Comparison of ENCODE assay signal across 11 cellular contexts in the genomic region with DNA sequence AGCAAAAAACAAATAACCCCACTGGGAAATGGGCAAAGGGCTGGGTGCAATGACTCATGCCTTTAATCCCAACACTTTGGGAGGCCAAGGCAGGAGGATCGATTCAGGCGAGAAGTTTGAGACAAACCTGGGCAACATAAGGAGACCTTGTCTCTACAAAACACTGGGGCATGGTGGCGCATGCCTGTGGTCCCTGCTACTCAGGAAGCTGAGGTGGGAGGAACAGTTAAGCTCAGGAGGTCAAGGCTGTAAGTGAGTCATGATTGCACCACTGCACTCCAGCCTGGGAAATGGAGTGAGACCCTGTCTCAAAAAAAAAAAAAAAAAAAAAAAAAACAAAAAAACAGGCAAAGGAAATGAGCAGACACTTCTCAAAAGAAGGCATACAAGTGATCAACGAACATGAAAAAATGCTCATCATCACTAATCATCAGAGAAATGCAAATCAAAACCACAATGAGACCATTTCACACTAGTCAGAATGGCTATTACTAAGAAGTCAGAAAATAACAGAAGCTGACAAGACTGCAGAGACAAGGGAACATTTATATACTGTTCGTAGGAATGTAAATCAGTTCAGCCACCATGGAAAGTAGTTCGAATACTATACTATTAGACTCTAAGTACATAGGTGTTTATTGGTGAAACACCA. TPM values are rescaled to one million over a fixed set of nuclear protein-coding genes. Genes with fewer than 3 reads are reported as not detected.
DNase-seq lines count a peak whose midpoint lies in the region; ATAC-seq and TF ChIP-seq lines count a peak whose summit lies in the region.
"Had no signal": no experiment of that assay in that cellular context is flagged by ENCODE, and none has a peak within 500 bp of the region (broad histone marks: within the 10 kb centered on the region; RNA-seq: fewer than 3 reads in every experiment).

No MANE protein-coding gene starts in this region.

- no peak overlapping the region for H3K27ac Mint-ChIP-seq in naive thymus-derived CD8-positive, alpha-beta T cell
- H3K27ac Mint-ChIP-seq in GM23338 (no peak overlapping the region), nephron progenitor cell (no peak overlapping the region)
- H3K27ac Mint-ChIP-seq: T-helper 17 cell had no signal

- in situ Hi-C loops in GM23248 (cut with MboI), result no loop called here
- in situ Hi-C loops in KBM-7 (cut with MboI; ENCODE audit: low pct_unique_long_range_greater_than_20kb, low sequenced_read_pairs), result no loop called here

- POLR2A ChIA-PET in naive thymus-derived CD8-positive, alpha-beta T cell (lab: Charles Lee), result no interaction called here

- H3K36me3 ChIP-seq in GM23248 (ENCODE audit: low read depth) (no peaks in the 10 kb centered on the region), GM23338 (ENCODE audit: insufficient read depth) (no peaks in the 10 kb centered on the region)
- H3K36me3 ChIP-seq: cardiac muscle cell had no signal

- DNase-seq in GM23248, result peak; percentile 23
- peak; percentile 40 for DNase-seq in KBM-7
- DNase-seq in fibroblast of mammary gland (ENCODE audit: low read depth), result peak; percentile 66
- no peak for DNase-seq in naive thymus-derived CD8-positive, alpha-beta T cell
- no peak for DNase-seq in GM23338 (ENCODE audit: low spot score)
- DNase-seq in nephron progenitor cell, result no peak
- DNase-seq in GM19238 (ENCODE audit: insufficient read length, low spot score), result no peak
- DNase-seq: Karpas-422, T-helper 17 cell had no signal

- H3K9me3 ChIP-seq in GM23248 (ENCODE audit: low read depth), result no peaks in the 10 kb centered on the region

- H3K9me2 ChIP-seq in GM23248 (ENCODE audit: insufficient read depth), result no peaks in the 10 kb centered on the region
- H3K9me2 ChIP-seq in GM23338 (ENCODE audit: insufficient read depth), result no peaks in the 10 kb centered on the region

- H3K9ac ChIP-seq in GM23248, result no peak overlapping the region

- H3F3A ChIP-seq in GM23248 (ENCODE audit: insufficient read depth), result no peaks in the 10 kb centered on the region
- H3F3A ChIP-seq in GM23338 (replicated peaks; ENCODE audit: low read depth), result no peaks in the 10 kb centered on the region

- H2AFZ ChIP-seq in GM23248 (no peak overlapping the region), GM23338 (no peak overlapping the region)

- H3K4me1 Mint-ChIP-seq in naive thymus-derived CD8-positive, alpha-beta T cell, result no peaks in the 10 kb centered on the region
- no peaks in the 10 kb centered on the region for H3K4me1 Mint-ChIP-seq in GM23338
- peaks cover 8% of the 10 kb centered on the region for H3K4me1 Mint-ChIP-seq in nephron progenitor cell

- ATAC-seq in GM18517 (IDR thresholded peaks at IDR 0.05; ENCODE audit: unreplicated experiment) (peak; percentile 89), GM23338 (no peak)
- no peak for ATAC-seq in naive thymus-derived CD8-positive, alpha-beta T cell
- ATAC-seq: T-helper 17 cell had no signal

- no peaks in the 10 kb centered on the region for H3K9me3 Mint-ChIP-seq in naive thymus-derived CD8-positive, alpha-beta T cell
- no peaks in the 10 kb centered on the region for H3K9me3 Mint-ChIP-seq in GM23338
- H3K9me3 Mint-ChIP-seq in nephron progenitor cell, result no peaks in the 10 kb centered on the region

- no peak overlapping the region for H3K27ac ChIP-seq in GM23248
- no peak overlapping the region for H3K27ac ChIP-seq in GM23338 (ENCODE audit: low read depth)
- H3K27ac ChIP-seq: cardiac muscle cell had no signal

- H3K4me2 ChIP-seq in GM23248 (ENCODE audit: unreplicated experiment) (no peak overlapping the region), GM23338 (no peak overlapping the region)

- H3K4me3 ChIP-seq in GM23248, result no peak overlapping the region
- no peak overlapping the region for H3K4me3 ChIP-seq in fibroblast of mammary gland (ENCODE audit: control insufficient read depth, low read depth, low read length)
- no peak overlapping the region for H3K4me3 ChIP-seq in GM23338
- H3K4me3 ChIP-seq: cardiac muscle cell had no signal

- no peaks in the 10 kb centered on the region for H3K36me3 Mint-ChIP-seq in naive thymus-derived CD8-positive, alpha-beta T cell
- H3K36me3 Mint-ChIP-seq in GM23338 (ENCODE audit: low read depth) (no peaks in the 10 kb centered on the region), nephron progenitor cell (ENCODE audit: low read depth) (no peaks in the 10 kb centered on the region)

- no peak for TF ChIP-seq CTCF in fibroblast of mammary gland (conservative IDR thresholded peaks at IDR 0.05; ENCODE audit: control insufficient read depth, insufficient read depth, low read depth, low read length)
- no peak for TF ChIP-seq CTCF in GM23338 (conservative IDR thresholded peaks at IDR 0.05; ENCODE audit: low read depth in 2 of 2)
- no peak for TF ChIP-seq CTCF in nephron progenitor cell (IDR thresholded peaks at IDR 0.05)

- H3K79me2 ChIP-seq in GM23248 (ENCODE audit: insufficient read depth), result no peaks in the 10 kb centered on the region
- H3K79me2 ChIP-seq in GM23338 (replicated peaks; ENCODE audit: insufficient read depth), result no peaks in the 10 kb centered on the region

- no peak overlapping the region for H3K4me3 Mint-ChIP-seq in naive thymus-derived CD8-positive, alpha-beta T cell
- H3K4me3 Mint-ChIP-seq in GM23338 (no peak overlapping the region), nephron progenitor cell (no peak overlapping the region)
- H3K4me3 Mint-ChIP-seq: T-helper 17 cell had no signal

- 59 to 67% methylated on average over 6 of the region's 6 CpGs for WGBS in GM23248 (ENCODE audit: low coverage in 1 of 2, low lambda C conversion rate in 2 of 2, missing lambda C conversion rate in 2 of 2), 2 experiments

- H3K27me3 Mint-ChIP-seq in naive thymus-derived CD8-positive, alpha-beta T cell, result peaks cover 4 to 16% (median 9%) of the 10 kb centered on the region in 5 donors
- H3K27me3 Mint-ChIP-seq in GM23338 (ENCODE audit: insufficient read depth, low read depth, poor library complexity), result peaks cover 5% of the 10 kb centered on the region
- peaks cover 20% of the 10 kb centered on the region for H3K27me3 Mint-ChIP-seq in nephron progenitor cell (ENCODE audit: low read depth, poor library complexity)

- H4K20me1 ChIP-seq in GM23248 (ENCODE audit: insufficient read depth), result no peaks in the 10 kb centered on the region
- no peaks in the 10 kb centered on the region for H4K20me1 ChIP-seq in GM23338 (replicated peaks; ENCODE audit: insufficient read depth)

- peaks cover 4% of the 10 kb centered on the region; the same call in 1 of the 2 replicates for H3K27me3 ChIP-seq in GM23248 (replicated peaks; ENCODE audit: insufficient read depth)
- no peaks in the 10 kb centered on the region for H3K27me3 ChIP-seq in GM23338 (ENCODE audit: insufficient read depth)
- H3K27me3 ChIP-seq: cardiac muscle cell had no signal

- H3K4me1 ChIP-seq in GM23248 (ENCODE audit: insufficient read depth) (no peaks in the 10 kb centered on the region), GM23338 (ENCODE audit: insufficient read depth) (no peaks in the 10 kb centered on the region)

TF ChIP-seq in GM23338, 12 proteins besides CTCF, POLR2A, EP300 and RAD21 (continues in another document):
- TF ChIP-seq, protein P1, sequence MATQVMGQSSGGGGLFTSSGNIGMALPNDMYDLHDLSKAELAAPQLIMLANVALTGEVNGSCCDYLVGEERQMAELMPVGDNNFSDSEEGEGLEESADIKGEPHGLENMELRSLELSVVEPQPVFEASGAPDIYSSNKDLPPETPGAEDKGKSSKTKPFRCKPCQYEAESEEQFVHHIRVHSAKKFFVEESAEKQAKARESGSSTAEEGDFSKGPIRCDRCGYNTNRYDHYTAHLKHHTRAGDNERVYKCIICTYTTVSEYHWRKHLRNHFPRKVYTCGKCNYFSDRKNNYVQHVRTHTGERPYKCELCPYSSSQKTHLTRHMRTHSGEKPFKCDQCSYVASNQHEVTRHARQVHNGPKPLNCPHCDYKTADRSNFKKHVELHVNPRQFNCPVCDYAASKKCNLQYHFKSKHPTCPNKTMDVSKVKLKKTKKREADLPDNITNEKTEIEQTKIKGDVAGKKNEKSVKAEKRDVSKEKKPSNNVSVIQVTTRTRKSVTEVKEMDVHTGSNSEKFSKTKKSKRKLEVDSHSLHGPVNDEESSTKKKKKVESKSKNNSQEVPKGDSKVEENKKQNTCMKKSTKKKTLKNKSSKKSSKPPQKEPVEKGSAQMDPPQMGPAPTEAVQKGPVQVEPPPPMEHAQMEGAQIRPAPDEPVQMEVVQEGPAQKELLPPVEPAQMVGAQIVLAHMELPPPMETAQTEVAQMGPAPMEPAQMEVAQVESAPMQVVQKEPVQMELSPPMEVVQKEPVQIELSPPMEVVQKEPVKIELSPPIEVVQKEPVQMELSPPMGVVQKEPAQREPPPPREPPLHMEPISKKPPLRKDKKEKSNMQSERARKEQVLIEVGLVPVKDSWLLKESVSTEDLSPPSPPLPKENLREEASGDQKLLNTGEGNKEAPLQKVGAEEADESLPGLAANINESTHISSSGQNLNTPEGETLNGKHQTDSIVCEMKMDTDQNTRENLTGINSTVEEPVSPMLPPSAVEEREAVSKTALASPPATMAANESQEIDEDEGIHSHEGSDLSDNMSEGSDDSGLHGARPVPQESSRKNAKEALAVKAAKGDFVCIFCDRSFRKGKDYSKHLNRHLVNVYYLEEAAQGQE (IDR thresholded peaks at IDR 0.05; ENCODE audit: unreplicated experiment), result no peak
- TF ChIP-seq STAT1 (IDR thresholded peaks at IDR 0.05; ENCODE audit: unreplicated experiment) (no peak), ZNF114 (CRISPR knock-in tag; IDR thresholded peaks at IDR 0.05) (no peak), CREB1 (CRISPR knock-in tag; IDR thresholded peaks at IDR 0.05; ENCODE audit: low read depth) (no peak), EZH2 (IDR thresholded peaks at IDR 0.05; ENCODE audit: low read depth, unreplicated experiment) (no peak), JUNB (IDR thresholded peaks at IDR 0.05; ENCODE audit: unreplicated experiment) (no peak)
- TF ChIP-seq, protein P2, sequence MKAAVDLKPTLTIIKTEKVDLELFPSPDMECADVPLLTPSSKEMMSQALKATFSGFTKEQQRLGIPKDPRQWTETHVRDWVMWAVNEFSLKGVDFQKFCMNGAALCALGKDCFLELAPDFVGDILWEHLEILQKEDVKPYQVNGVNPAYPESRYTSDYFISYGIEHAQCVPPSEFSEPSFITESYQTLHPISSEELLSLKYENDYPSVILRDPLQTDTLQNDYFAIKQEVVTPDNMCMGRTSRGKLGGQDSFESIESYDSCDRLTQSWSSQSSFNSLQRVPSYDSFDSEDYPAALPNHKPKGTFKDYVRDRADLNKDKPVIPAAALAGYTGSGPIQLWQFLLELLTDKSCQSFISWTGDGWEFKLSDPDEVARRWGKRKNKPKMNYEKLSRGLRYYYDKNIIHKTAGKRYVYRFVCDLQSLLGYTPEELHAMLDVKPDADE (IDR thresholded peaks at IDR 0.05), result no peak

RNA-seq across cellular contexts. Expression of gene SMCO4, which starts 48.2 kb away (rescaled TPM):
- 12.9 and 20.7 TPM in 2 replicates for total RNA-seq in GM23248 (2014; rRNA removed; shearing (Covaris generic))
- 16.8 and 21.1 TPM in 2 replicates for polyA plus RNA-seq in GM23248 (2016; fragmentation: Nextera tagmentation; extraction: Ambion mirVana)
- total RNA-seq in naive thymus-derived CD8-positive, alpha-beta T cell, result under 1 TPM in 1 of 2 experiments, not detected in 1; 0.99 TPM
- 1 to 10 TPM in 1 of 3 donors, under 1 TPM in 1, not detected in 1; 0.99 to 1.8 TPM for polyA plus RNA-seq in naive thymus-derived CD8-positive, alpha-beta T cell
- total RNA-seq in GM23338 (2014; rRNA removed; shearing (Covaris generic)), result 21.9 and 49.0 TPM in 2 replicates
- 42.2 and 47.6 TPM in 2 replicates for polyA plus RNA-seq in GM23338 (2016; fragmentation: Nextera tagmentation; extraction: Ambion mirVana)

Comparison
In these comparisons a context has a peak if more than half of its experiments do, and no peak if none do; other contexts are left out.
1. DNase-seq: peak in GM23248 (single experiment), KBM-7 (single experiment) and fibroblast of mammary gland (single experiment); none in naive thymus-derived CD8-positive, alpha-beta T cell (0 of 10), GM23338 (single experiment), nephron progenitor cell (single experiment) and GM19238 (single experiment).